In genomic region chr15:78000089-78000926, GRCh38 we compare ENCODE assay signal across 8 cellular contexts.
DNase-seq lines count a peak whose midpoint lies in the region; ATAC-seq and TF ChIP-seq lines count a peak whose summit lies in the region.

No MANE protein-coding gene starts in this region.

- intact Hi-C loops in CD4-positive, alpha-beta memory T cell (cut with micrococcal nuclease) = loop anchor here (1.0 kb wide), 2 partner anchors 34 to 108 kb away; no protein-coding TSS in a partner anchor

- H3K27ac Mint-ChIP-seq in CD4-positive, alpha-beta memory T cell = peak overlapping the region; percentile 49 to 93 (median 66)
- no peak overlapping the region for H3K27ac Mint-ChIP-seq in osteocyte (ENCODE audit: unreplicated experiment)

- no peak for TF ChIP-seq POLR2A in upper lobe of left lung (IDR thresholded peaks at IDR 0.05)

- ATAC-seq in GM21576 (IDR thresholded peaks at IDR 0.05; ENCODE audit: unreplicated experiment) (peak; percentile 39), upper lobe of left lung (ENCODE audit: low FRiP score in 2 of 2) (peak; percentile 68 to 93), HG03469 (IDR thresholded peaks at IDR 0.05; ENCODE audit: unreplicated experiment) (no peak)

- H3K36me3 ChIP-seq in CD4-positive, alpha-beta memory T cell (ENCODE audit: insufficient read depth, low read length) = peaks cover 68% of the 10 kb centered on the region
- peaks cover 16 to 86% (median 58%) of the 10 kb centered on the region in 4 donors for H3K36me3 ChIP-seq in upper lobe of left lung

- peaks cover 7 to 18% (median 10%) of the 10 kb centered on the region in 4 donors for H3K4me1 Mint-ChIP-seq in CD4-positive, alpha-beta memory T cell
- H3K4me1 Mint-ChIP-seq in osteocyte (ENCODE audit: unreplicated experiment) = peaks cover 35% of the 10 kb centered on the region

- TF ChIP-seq EP300 in upper lobe of left lung (IDR thresholded peaks at IDR 0.05) = no peak

- no peak overlapping the region for H3K4me3 ChIP-seq in CD4-positive, alpha-beta memory T cell (ENCODE audit: low read length in 2 of 2)
- H3K4me3 ChIP-seq in upper lobe of left lung = no peak overlapping the region

- TF ChIP-seq CTCF in osteocyte (IDR thresholded peaks at IDR 0.05) (peak; percentile 65), upper lobe of left lung (IDR thresholded peaks at IDR 0.05) (peak; percentile 57 to 93 (median 72))

- H3K27ac ChIP-seq in CD4-positive, alpha-beta memory T cell (ENCODE audit: low read depth, low read length) = no peak overlapping the region
- peak overlapping the region in 3 of 4 donors; percentile 17 to 57 (median 39) for H3K27ac ChIP-seq in upper lobe of left lung

- POLR2A ChIA-PET in CD4-positive, alpha-beta memory T cell (lab: Charles Lee; ENCODE audit: partially characterized antibody) = interaction anchor here (1.0 to 3.4 kb wide), 6 partner anchors 13 to 108 kb away, joined by 3 to 21 read pairs (median 4); no protein-coding TSS in a partner anchor

- peaks cover 30 to 73% of the 10 kb centered on the region in 2 donors for H3K36me3 Mint-ChIP-seq in CD4-positive, alpha-beta memory T cell
- H3K36me3 Mint-ChIP-seq in osteocyte (ENCODE audit: unreplicated experiment) = peaks cover 42% of the 10 kb centered on the region

- no peaks in the 10 kb centered on the region for H3K27me3 ChIP-seq in CD4-positive, alpha-beta memory T cell (ENCODE audit: insufficient read depth, low read length)
- H3K27me3 ChIP-seq in upper lobe of left lung = no peaks in the 10 kb centered on the region

- no peaks in the 10 kb centered on the region for H3K4me1 ChIP-seq in CD4-positive, alpha-beta memory T cell (ENCODE audit: insufficient read depth, low read length)
- peaks cover 20 to 38% (median 26%) of the 10 kb centered on the region in 4 donors for H3K4me1 ChIP-seq in upper lobe of left lung

- no peaks in the 10 kb centered on the region for H3K27me3 Mint-ChIP-seq in CD4-positive, alpha-beta memory T cell
- no peaks in the 10 kb centered on the region for H3K27me3 Mint-ChIP-seq in osteocyte (ENCODE audit: unreplicated experiment)

- WGBS in upper lobe of left lung, 2 donors = 62 to 79% methylated on average over 12 to 24 of the region's 24 CpGs

- CTCF ChIA-PET in CD4-positive, alpha-beta memory T cell (lab: Charles Lee; ENCODE audit: partially characterized antibody) = interaction anchor here (0.9 to 11.2 kb wide), 24 partner anchors 8 to 241 kb away, joined by 3 to 172 read pairs (median 5); no protein-coding TSS in a partner anchor

- DNase-seq in CD4-positive, alpha-beta memory T cell = peak; percentile 79 to 82 (median 80)
- DNase-seq in NOMO-1 (lab: John Stamatoyannopoulos, UW; ENCODE audit: unreplicated experiment in 2 of 2) = peak; percentile 34 to 61
- DNase-seq in activated T-cell treated with anti-CD3 and anti-CD28 coated beads for 24 hours (ENCODE audit: low read depth) = peak; percentile 70
- peak; percentile 20 for DNase-seq in fibroblast of peridontal ligament (ENCODE audit: extremely low read depth)
- DNase-seq in osteocyte (ENCODE audit: extremely low spot score, unreplicated experiment) = no peak
- peak; percentile 91 to 93 for DNase-seq in upper lobe of left lung

- H3K9me3 ChIP-seq in CD4-positive, alpha-beta memory T cell (ENCODE audit: control insufficient read depth in 1 of 2, low read length in 2 of 2) = no peaks in the 10 kb centered on the region
- H3K9me3 ChIP-seq in upper lobe of left lung = no peaks in the 10 kb centered on the region

- peaks cover 0 to 1% (median 0%) of the 10 kb centered on the region in 8 donors for H3K9me3 Mint-ChIP-seq in CD4-positive, alpha-beta memory T cell
- H3K9me3 Mint-ChIP-seq in osteocyte (ENCODE audit: unreplicated experiment) = no peaks in the 10 kb centered on the region

- no peak overlapping the region for H3K4me3 Mint-ChIP-seq in CD4-positive, alpha-beta memory T cell
- no peak overlapping the region for H3K4me3 Mint-ChIP-seq in osteocyte (ENCODE audit: unreplicated experiment)
